1 cellular context compared by ENCODE assay signal in genomic region chr19:21851596-21852345, GRCh38.
TF ChIP-seq lines count a peak whose summit lies in the region.

No MANE protein-coding gene starts in this region.

TF ChIP-seq in HepG2, 621 proteins besides CTCF, POLR2A, EP300 and RAD21 (continued from another document and continues in another):
- no peak for TF ChIP-seq NFAT5 (CRISPR knock-in tag; IDR thresholded peaks at IDR 0.05)
- TF ChIP-seq BATF2 (CRISPR knock-in tag; IDR thresholded peaks at IDR 0.05): no peak
- TF ChIP-seq, protein P1, sequence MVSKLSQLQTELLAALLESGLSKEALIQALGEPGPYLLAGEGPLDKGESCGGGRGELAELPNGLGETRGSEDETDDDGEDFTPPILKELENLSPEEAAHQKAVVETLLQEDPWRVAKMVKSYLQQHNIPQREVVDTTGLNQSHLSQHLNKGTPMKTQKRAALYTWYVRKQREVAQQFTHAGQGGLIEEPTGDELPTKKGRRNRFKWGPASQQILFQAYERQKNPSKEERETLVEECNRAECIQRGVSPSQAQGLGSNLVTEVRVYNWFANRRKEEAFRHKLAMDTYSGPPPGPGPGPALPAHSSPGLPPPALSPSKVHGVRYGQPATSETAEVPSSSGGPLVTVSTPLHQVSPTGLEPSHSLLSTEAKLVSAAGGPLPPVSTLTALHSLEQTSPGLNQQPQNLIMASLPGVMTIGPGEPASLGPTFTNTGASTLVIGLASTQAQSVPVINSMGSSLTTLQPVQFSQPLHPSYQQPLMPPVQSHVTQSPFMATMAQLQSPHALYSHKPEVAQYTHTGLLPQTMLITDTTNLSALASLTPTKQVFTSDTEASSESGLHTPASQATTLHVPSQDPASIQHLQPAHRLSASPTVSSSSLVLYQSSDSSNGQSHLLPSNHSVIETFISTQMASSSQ (IDR thresholded peaks at IDR 0.05; ENCODE audit: low read depth): no peak
- TF ChIP-seq, protein P1 (CRISPR knock-in tag; IDR thresholded peaks at IDR 0.05; ENCODE audit: borderline replicate concordance): no peak
- TF ChIP-seq, protein P2, sequence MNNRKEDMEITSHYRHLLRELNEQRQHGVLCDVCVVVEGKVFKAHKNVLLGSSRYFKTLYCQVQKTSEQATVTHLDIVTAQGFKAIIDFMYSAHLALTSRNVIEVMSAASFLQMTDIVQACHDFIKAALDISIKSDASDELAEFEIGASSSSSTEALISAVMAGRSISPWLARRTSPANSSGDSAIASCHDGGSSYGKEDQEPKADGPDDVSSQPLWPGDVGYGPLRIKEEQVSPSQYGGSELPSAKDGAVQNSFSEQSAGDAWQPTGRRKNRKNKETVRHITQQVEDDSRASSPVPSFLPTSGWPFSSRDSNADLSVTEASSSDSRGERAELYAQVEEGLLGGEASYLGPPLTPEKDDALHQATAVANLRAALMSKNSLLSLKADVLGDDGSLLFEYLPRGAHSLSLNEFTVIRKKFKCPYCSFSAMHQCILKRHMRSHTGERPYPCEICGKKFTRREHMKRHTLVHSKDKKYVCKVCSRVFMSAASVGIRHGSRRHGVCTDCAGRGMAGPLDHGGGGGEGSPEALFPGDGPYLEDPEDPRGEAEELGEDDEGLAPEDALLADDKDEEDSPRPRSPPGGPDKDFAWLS (CRISPR knock-in tag; IDR thresholded peaks at IDR 0.05; ENCODE audit: borderline replicate concordance): no peak
- TF ChIP-seq ZNF652 (CRISPR knock-in tag; IDR thresholded peaks at IDR 0.05; ENCODE audit: borderline replicate concordance, low read depth): no peak
- TF ChIP-seq POGZ (CRISPR knock-in tag; IDR thresholded peaks at IDR 0.05): 0 out of 2 replicates have a peak, but pooled peaks have one; percentile 50
- no peak for TF ChIP-seq CHCHD3 (CRISPR knock-in tag; IDR thresholded peaks at IDR 0.05)
- TF ChIP-seq ZFP36 (IDR thresholded peaks at IDR 0.05; ENCODE audit: borderline replicate concordance, low read depth, low read length, partially characterized antibody): no peak
- TF ChIP-seq ZSCAN25 (CRISPR knock-in tag; IDR thresholded peaks at IDR 0.05): no peak
- TF ChIP-seq ATF6 (CRISPR knock-in tag; conservative IDR thresholded peaks at IDR 0.05): no peak
- TF ChIP-seq KDM5B (CRISPR knock-in tag; IDR thresholded peaks at IDR 0.05; ENCODE audit: borderline replicate concordance): 0 out of 2 replicates have a peak, but pooled peaks have one; percentile 23
- TF ChIP-seq PHF8 (CRISPR knock-in tag; IDR thresholded peaks at IDR 0.05): peak; percentile 80
- no peak for TF ChIP-seq ZNF556 (CRISPR knock-in tag; IDR thresholded peaks at IDR 0.05; ENCODE audit: borderline replicate concordance)
- no peak for TF ChIP-seq ZNF547 (CRISPR knock-in tag; IDR thresholded peaks at IDR 0.05)
- TF ChIP-seq, protein P3, sequence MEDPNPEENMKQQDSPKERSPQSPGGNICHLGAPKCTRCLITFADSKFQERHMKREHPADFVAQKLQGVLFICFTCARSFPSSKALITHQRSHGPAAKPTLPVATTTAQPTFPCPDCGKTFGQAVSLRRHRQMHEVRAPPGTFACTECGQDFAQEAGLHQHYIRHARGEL (CRISPR knock-in tag; IDR thresholded peaks at IDR 0.05): no peak
- TF ChIP-seq HOXA7 (CRISPR knock-in tag; IDR thresholded peaks at IDR 0.05): no peak
- TF ChIP-seq SAP130 (CRISPR knock-in tag; IDR thresholded peaks at IDR 0.05; ENCODE audit: low read depth): peak; percentile 84
- peak; percentile 79 for TF ChIP-seq ZFY (CRISPR knock-in tag; IDR thresholded peaks at IDR 0.05)
- no peak for TF ChIP-seq MTF2 (CRISPR knock-in tag; IDR thresholded peaks at IDR 0.05; ENCODE audit: borderline replicate concordance)
- no peak for TF ChIP-seq ZNF564 (CRISPR knock-in tag; IDR thresholded peaks at IDR 0.05)
- TF ChIP-seq, protein P4, sequence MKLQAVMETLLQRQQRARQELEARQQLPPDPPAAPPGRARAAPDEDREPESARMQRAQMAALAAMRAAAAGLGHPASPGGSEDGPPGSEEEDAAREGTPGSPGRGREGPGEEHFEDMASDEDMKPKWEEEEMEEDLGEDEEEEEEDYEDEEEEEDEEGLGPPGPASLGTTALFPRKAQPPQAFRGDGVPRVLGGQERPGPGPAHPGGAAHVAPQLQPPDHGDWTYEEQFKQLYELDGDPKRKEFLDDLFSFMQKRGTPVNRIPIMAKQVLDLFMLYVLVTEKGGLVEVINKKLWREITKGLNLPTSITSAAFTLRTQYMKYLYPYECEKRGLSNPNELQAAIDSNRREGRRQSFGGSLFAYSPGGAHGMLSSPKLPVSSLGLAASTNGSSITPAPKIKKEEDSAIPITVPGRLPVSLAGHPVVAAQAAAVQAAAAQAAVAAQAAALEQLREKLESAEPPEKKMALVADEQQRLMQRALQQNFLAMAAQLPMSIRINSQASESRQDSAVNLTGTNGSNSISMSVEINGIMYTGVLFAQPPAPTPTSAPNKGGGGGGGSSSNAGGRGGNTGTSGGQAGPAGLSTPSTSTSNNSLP (IDR thresholded peaks at IDR 0.05; ENCODE audit: low read depth, low read length): no peak
- TF ChIP-seq ZNF12 (CRISPR knock-in tag; IDR thresholded peaks at IDR 0.05): no peak
- no peak for TF ChIP-seq REL (CRISPR knock-in tag; conservative IDR thresholded peaks at IDR 0.05)
- TF ChIP-seq BHLHE40 (IDR thresholded peaks at IDR 0.05; ENCODE audit: low read length): no peak
- no peak for TF ChIP-seq ZNF672 (CRISPR knock-in tag; IDR thresholded peaks at IDR 0.05)
- no peak for TF ChIP-seq ATF5 (CRISPR knock-in tag; IDR thresholded peaks at IDR 0.05; ENCODE audit: low read depth)
- TF ChIP-seq ZFX (CRISPR knock-in tag; IDR thresholded peaks at IDR 0.05; ENCODE audit: low read depth): peak; percentile 74
- no peak for TF ChIP-seq NFRKB (IDR thresholded peaks at IDR 0.05)
- TF ChIP-seq ARID2 (CRISPR knock-in tag; IDR thresholded peaks at IDR 0.05; ENCODE audit: borderline replicate concordance): no peak
- TF ChIP-seq, protein P5, sequence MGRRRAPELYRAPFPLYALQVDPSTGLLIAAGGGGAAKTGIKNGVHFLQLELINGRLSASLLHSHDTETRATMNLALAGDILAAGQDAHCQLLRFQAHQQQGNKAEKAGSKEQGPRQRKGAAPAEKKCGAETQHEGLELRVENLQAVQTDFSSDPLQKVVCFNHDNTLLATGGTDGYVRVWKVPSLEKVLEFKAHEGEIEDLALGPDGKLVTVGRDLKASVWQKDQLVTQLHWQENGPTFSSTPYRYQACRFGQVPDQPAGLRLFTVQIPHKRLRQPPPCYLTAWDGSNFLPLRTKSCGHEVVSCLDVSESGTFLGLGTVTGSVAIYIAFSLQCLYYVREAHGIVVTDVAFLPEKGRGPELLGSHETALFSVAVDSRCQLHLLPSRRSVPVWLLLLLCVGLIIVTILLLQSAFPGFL (CRISPR knock-in tag; IDR thresholded peaks at IDR 0.05): no peak
- TF ChIP-seq, protein P6, sequence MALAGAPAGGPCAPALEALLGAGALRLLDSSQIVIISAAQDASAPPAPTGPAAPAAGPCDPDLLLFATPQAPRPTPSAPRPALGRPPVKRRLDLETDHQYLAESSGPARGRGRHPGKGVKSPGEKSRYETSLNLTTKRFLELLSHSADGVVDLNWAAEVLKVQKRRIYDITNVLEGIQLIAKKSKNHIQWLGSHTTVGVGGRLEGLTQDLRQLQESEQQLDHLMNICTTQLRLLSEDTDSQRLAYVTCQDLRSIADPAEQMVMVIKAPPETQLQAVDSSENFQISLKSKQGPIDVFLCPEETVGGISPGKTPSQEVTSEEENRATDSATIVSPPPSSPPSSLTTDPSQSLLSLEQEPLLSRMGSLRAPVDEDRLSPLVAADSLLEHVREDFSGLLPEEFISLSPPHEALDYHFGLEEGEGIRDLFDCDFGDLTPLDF (CRISPR knock-in tag; IDR thresholded peaks at IDR 0.05): no peak
- no peak for TF ChIP-seq SYNCRIP (IDR thresholded peaks at IDR 0.05; ENCODE audit: insufficient read depth, low read depth, low read length)
- TF ChIP-seq STAT5B (CRISPR knock-in tag; IDR thresholded peaks at IDR 0.05): no peak
- no peak for TF ChIP-seq IRF9 (CRISPR knock-in tag; IDR thresholded peaks at IDR 0.05; ENCODE audit: borderline replicate concordance)
- TF ChIP-seq NFKBIZ (CRISPR knock-in tag; IDR thresholded peaks at IDR 0.05): no peak
- no peak for TF ChIP-seq ATF4 (CRISPR knock-in tag; IDR thresholded peaks at IDR 0.05)
- no peak for TF ChIP-seq CHD4 (IDR thresholded peaks at IDR 0.05; ENCODE audit: borderline replicate concordance, low read length)
- TF ChIP-seq ZSCAN20 (CRISPR knock-in tag; IDR thresholded peaks at IDR 0.05; ENCODE audit: borderline replicate concordance): no peak
- no peak for TF ChIP-seq MEF2D (CRISPR knock-in tag; IDR thresholded peaks at IDR 0.05)
- no peak for TF ChIP-seq NFE2L2 (IDR thresholded peaks at IDR 0.05; ENCODE audit: low read length)
